Comparison of ENCODE assay signal across 8 cellular contexts in the genomic region with DNA sequence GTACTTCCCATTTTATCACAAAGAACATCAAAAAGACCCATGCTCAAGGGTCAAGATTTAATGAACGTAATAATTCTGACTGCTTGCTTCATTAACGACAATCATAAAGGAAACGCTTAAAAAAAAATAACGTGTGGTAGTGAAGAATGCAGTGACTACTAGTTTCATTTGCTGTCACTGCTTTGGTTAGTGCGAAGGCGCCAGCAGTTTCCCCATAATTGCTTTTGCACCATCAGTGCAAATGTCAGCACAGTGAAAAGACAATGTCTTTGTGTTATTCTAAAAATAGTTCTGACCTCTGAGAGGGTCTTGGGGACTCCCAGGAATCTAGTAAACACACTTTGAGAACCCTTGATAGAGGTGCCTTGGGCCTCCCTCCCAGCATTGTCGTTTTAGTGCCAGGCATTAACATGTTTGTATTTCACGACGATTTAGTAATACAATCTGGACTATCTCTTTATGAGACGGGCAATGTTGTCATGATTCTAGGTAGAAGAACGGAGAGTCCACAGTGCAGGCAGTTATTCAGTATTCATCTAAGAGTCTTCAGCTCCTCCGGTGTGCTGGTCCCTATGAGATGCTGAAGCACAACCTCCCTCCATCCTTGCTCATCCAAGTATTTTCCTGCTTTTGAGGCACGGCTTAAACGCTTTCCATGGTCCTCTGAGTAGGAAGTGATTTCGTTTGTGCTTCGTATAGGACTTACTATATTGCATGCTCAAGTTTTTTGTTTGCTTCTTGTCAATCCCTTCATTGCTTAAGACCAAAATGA.
DNase-seq lines count a peak whose midpoint lies in the region; ATAC-seq and TF ChIP-seq lines count a peak whose summit lies in the region.

No MANE protein-coding gene starts in this region.

- H3K27ac ChIP-seq in OCI-LY7 (ENCODE audit: low read depth, low read length, poor library complexity, severe bottlenecking), result peak overlapping the region; percentile 86

- TF ChIP-seq CTCF in HFFc6 (IDR thresholded peaks at IDR 0.05) (no peak), OCI-LY7 (conservative IDR thresholded peaks at IDR 0.05; ENCODE audit: low read length) (no peak), astrocyte of the spinal cord (IDR thresholded peaks at IDR 0.05; ENCODE audit: low read depth, low read length) (no peak)

- peaks cover 75% of the 10 kb centered on the region; the same call in 1 of the 2 replicates for H3K79me2 ChIP-seq in OCI-LY7 (ENCODE audit: insufficient read depth, low read depth, low read length)

- peaks cover 50% of the 10 kb centered on the region for H3K4me1 Mint-ChIP-seq in HFFc6 (ENCODE audit: low read depth)

- peak; percentile 18 for ATAC-seq in left lobe of liver
- ATAC-seq in HG03460 (IDR thresholded peaks at IDR 0.05; ENCODE audit: unreplicated experiment), result no peak

- H3K9me3 ChIP-seq in OCI-LY7 (ENCODE audit: low read length), result no peaks in the 10 kb centered on the region

- CTCF ChIA-PET in OCI-LY7 (lab: Charles Lee; ENCODE audit: unreplicated experiment), result interaction anchor here (0.6 to 1.1 kb wide), 3 partner anchors 14 to 83 kb away, joined by 3 to 7 read pairs (median 3); no protein-coding TSS in a partner anchor

- no peaks in the 10 kb centered on the region for H3K36me3 Mint-ChIP-seq in HFFc6 (ENCODE audit: low read depth)

- POLR2A ChIA-PET in OCI-LY7 (lab: Charles Lee), result interaction anchor here (0.5 to 6.2 kb wide), 27 partner anchors 8 to 715 kb away, joined by 3 to 50 read pairs (median 4); a partner anchor contains a TSS

- peaks cover 68% of the 10 kb centered on the region for H3K4me1 ChIP-seq in OCI-LY7 (ENCODE audit: insufficient read depth, low read length, poor library complexity, severe bottlenecking)

- no peaks in the 10 kb centered on the region for H3K36me3 ChIP-seq in OCI-LY7 (ENCODE audit: insufficient read depth, low read length)

- H2AFZ ChIP-seq in OCI-LY7 (ENCODE audit: low read length), result peak overlapping the region; percentile 13; the same call in 1 of the 2 replicates

- peaks cover 10% of the 10 kb centered on the region for H3K27me3 Mint-ChIP-seq in HFFc6 (ENCODE audit: insufficient read depth)

- no peaks in the 10 kb centered on the region for H3K9me3 Mint-ChIP-seq in HFFc6

- peak overlapping the region; percentile 98 for H3K4me3 Mint-ChIP-seq in HFFc6

- no peaks in the 10 kb centered on the region for H3K9me2 ChIP-seq in OCI-LY7 (ENCODE audit: insufficient read depth, low read length)

- peak; percentile 16 for DNase-seq in GM04504 (ENCODE audit: low read depth)
- DNase-seq in HFFc6, result no peak
- peak; percentile 43 for DNase-seq in OCI-LY7 (ENCODE audit: low spot score)
- DNase-seq in astrocyte of the spinal cord (ENCODE audit: low read depth, low spot score), result no peak
- DNase-seq in left lobe of liver (ENCODE audit: low spot score), result no peak
- DNase-seq in stimulated activated CD4-positive, alpha-beta T cell treated with anti-CD3 and anti-CD28 coated beads, TNF-alpha, amount 100 ng/mL, for 24 hours (ENCODE audit: low read depth in 3 of 3), result peak in 2 of 3 experiments; percentile 26 to 28
- DNase-seq in D341Med (ENCODE audit: low spot score), result no peak

- H3K27ac Mint-ChIP-seq in HFFc6, result peak overlapping the region; percentile 91

- no TSS peak for BruUV-seq in OCI-LY7 (replicated peaks; lab: Mats Ljungman, UMichigan)

- H3K4me3 ChIP-seq in OCI-LY7 (ENCODE audit: low read depth, low read length, poor library complexity, severe bottlenecking) (peak overlapping the region; percentile 79), astrocyte of the spinal cord (ENCODE audit: low read depth, low read length) (peak overlapping the region; percentile 72)

- intact Hi-C loops in OCI-LY7 (cut with micrococcal nuclease; ENCODE audit: unreplicated experiment), result loop anchor here (1.0 to 10.0 kb wide), 7 partner anchors 45 to 1279 kb away; a partner anchor contains a TSS

- in situ Hi-C loops in astrocyte of the spinal cord (cut with HindIII; ENCODE audit: low sequenced_read_pairs), result no loop called here

- H4K20me1 ChIP-seq in OCI-LY7 (ENCODE audit: insufficient read depth, low read length), result peaks cover 37% of the 10 kb centered on the region

- peak overlapping the region; percentile 91 for H3K4me2 ChIP-seq in OCI-LY7 (ENCODE audit: low read length)

Comparison
In these comparisons a context has a peak if more than half of its experiments do, and no peak if none do; other contexts are left out.
1. DNase-seq: peak in GM04504 (single experiment), OCI-LY7 (single experiment) and stimulated activated CD4-positive, alpha-beta T cell treated with anti-CD3 and anti-CD28 coated beads, TNF-alpha, amount 100 ng/mL, for 24 hours (2 of 3); none in HFFc6 (single experiment), astrocyte of the spinal cord (single experiment), left lobe of liver (single experiment) and D341Med (single experiment).